Comparison of ENCODE assay signal across 25 cellular contexts in genomic region chr3:13619661-13620230, GRCh38.
"Had no signal": no experiment of that assay in that cellular context is flagged by ENCODE, and none has a peak within 500 bp of the region (broad histone marks: within the 10 kb centered on the region; RNA-seq: fewer than 3 reads in every experiment).

No MANE protein-coding gene starts in this region.

- H3K27me3 ChIP-seq: breast epithelium, colonic mucosa, heart right ventricle, sigmoid colon, vagina had no signal

- DNase-seq: activated CD4-positive, alpha-beta memory T cell treated with anti-CD3 and anti-CD28 coated beads, Interleukin-2, amount 10 ng/mL, durations not matched to agents 7 days and 5 days; activated CD4-positive, alpha-beta T cell treated with anti-CD3 and anti-CD28 coated beads, Interleukin-2, amount 10 ng/mL, durations not matched to agents 24 days and 14 days; activated effector memory CD4-positive, alpha-beta T cell treated with Interleukin-2 at 50 U/mL for 16 hours; activated naive CD4-positive, alpha-beta T cell treated with anti-CD3 and anti-CD28 coated beads for 36 hours; activated naive CD8-positive, alpha-beta T cell treated with anti-CD3 and anti-CD28 coated beads, Interleukin-2, amount 10 ng/mL, durations not matched to agents 7 days and 5 days; activated T-cell treated with anti-CD3 and anti-CD28 coated beads, Interleukin-2, amount 50 U/mL, for 72 hours; amniotic stem cell; colonic mucosa; foreskin fibroblast; heart right ventricle; islet precursor cell; left colon; mesenchymal stem cell; retina; sigmoid colon; stimulated activated CD4-positive, alpha-beta T cell treated with anti-CD3 and anti-CD28 coated beads, Interleukin-2, amount 100 ng/mL, for 48 hours; stimulated activated naive CD4-positive, alpha-beta T cell treated with Interleukin-2 at 50 U/mL for 16 hours; T-helper 9 cell had no signal

- H3K9me3 Mint-ChIP-seq: activated CD4-positive, alpha-beta memory T cell treated with anti-CD3 and anti-CD28 coated beads, Interleukin-2, amount 10 ng/mL, durations not matched to agents 7 days and 5 days; activated naive CD4-positive, alpha-beta T cell treated with anti-CD3 and anti-CD28 coated beads for 36 hours; activated naive CD8-positive, alpha-beta T cell treated with anti-CD3 and anti-CD28 coated beads, Interleukin-2, amount 10 ng/mL, durations not matched to agents 7 days and 5 days; central memory CD8-positive, alpha-beta T cell; type B pancreatic cell had no signal

- H3K27ac Mint-ChIP-seq: activated CD4-positive, alpha-beta memory T cell treated with anti-CD3 and anti-CD28 coated beads, Interleukin-2, amount 10 ng/mL, durations not matched to agents 7 days and 5 days; activated CD4-positive, alpha-beta T cell treated with anti-CD3 and anti-CD28 coated beads, Interleukin-2, amount 10 ng/mL, durations not matched to agents 24 days and 14 days; activated naive CD4-positive, alpha-beta T cell treated with anti-CD3 and anti-CD28 coated beads for 36 hours; activated naive CD8-positive, alpha-beta T cell treated with anti-CD3 and anti-CD28 coated beads, Interleukin-2, amount 10 ng/mL, durations not matched to agents 7 days and 5 days; activated T-cell treated with anti-CD3 and anti-CD28 coated beads, Interleukin-2, amount 50 U/mL, for 72 hours; type B pancreatic cell had no signal

- H3K27me3 Mint-ChIP-seq: activated CD4-positive, alpha-beta memory T cell treated with anti-CD3 and anti-CD28 coated beads, Interleukin-2, amount 10 ng/mL, durations not matched to agents 7 days and 5 days; activated CD4-positive, alpha-beta T cell treated with anti-CD3 and anti-CD28 coated beads, Interleukin-2, amount 10 ng/mL, durations not matched to agents 24 days and 14 days; activated naive CD8-positive, alpha-beta T cell treated with anti-CD3 and anti-CD28 coated beads, Interleukin-2, amount 10 ng/mL, durations not matched to agents 7 days and 5 days; central memory CD8-positive, alpha-beta T cell; type B pancreatic cell had no signal

- H3K4me1 Mint-ChIP-seq: activated CD4-positive, alpha-beta memory T cell treated with anti-CD3 and anti-CD28 coated beads, Interleukin-2, amount 10 ng/mL, durations not matched to agents 7 days and 5 days had no signal

- H3K4me1 ChIP-seq: breast epithelium, colonic mucosa, heart right ventricle, sigmoid colon had no signal

- H3K36me3 ChIP-seq: breast epithelium, colonic mucosa, sigmoid colon, thoracic aorta had no signal

- H3K4me3 Mint-ChIP-seq: activated CD4-positive, alpha-beta memory T cell treated with anti-CD3 and anti-CD28 coated beads, Interleukin-2, amount 10 ng/mL, durations not matched to agents 7 days and 5 days; activated CD4-positive, alpha-beta T cell treated with anti-CD3 and anti-CD28 coated beads, Interleukin-2, amount 10 ng/mL, durations not matched to agents 24 days and 14 days; activated naive CD4-positive, alpha-beta T cell treated with anti-CD3 and anti-CD28 coated beads for 36 hours; activated naive CD8-positive, alpha-beta T cell treated with anti-CD3 and anti-CD28 coated beads, Interleukin-2, amount 10 ng/mL, durations not matched to agents 7 days and 5 days; activated T-cell treated with anti-CD3 and anti-CD28 coated beads, Interleukin-2, amount 50 U/mL, for 72 hours; central memory CD8-positive, alpha-beta T cell; type B pancreatic cell had no signal

- ATAC-seq: activated CD4-positive, CD25-positive, alpha-beta regulatory T cell treated with anti-CD3 and anti-CD28 coated beads, Interleukin-2, amount 50 U/mL, for 24 hours; activated T-cell treated with anti-CD3 and anti-CD28 coated beads, Interleukin-2, amount 50 U/mL, for 72 hours; heart right ventricle; left colon had no signal

- H3K4me2 ChIP-seq: smooth muscle cell had no signal

- H3K36me3 Mint-ChIP-seq: activated naive CD8-positive, alpha-beta T cell treated with anti-CD3 and anti-CD28 coated beads, Interleukin-2, amount 10 ng/mL, durations not matched to agents 7 days and 5 days had no signal

- H3K4me3 ChIP-seq: breast epithelium, colonic mucosa, heart right ventricle, sigmoid colon, smooth muscle cell, thoracic aorta, vagina had no signal

- H3K9me3 ChIP-seq: breast epithelium, colonic mucosa, heart right ventricle, sigmoid colon, thoracic aorta, vagina had no signal

- H3K27ac ChIP-seq: breast epithelium, colonic mucosa, heart right ventricle, sigmoid colon, thoracic aorta, vagina had no signal
